8 cellular contexts compared by ENCODE assay signal in the genomic region with DNA sequence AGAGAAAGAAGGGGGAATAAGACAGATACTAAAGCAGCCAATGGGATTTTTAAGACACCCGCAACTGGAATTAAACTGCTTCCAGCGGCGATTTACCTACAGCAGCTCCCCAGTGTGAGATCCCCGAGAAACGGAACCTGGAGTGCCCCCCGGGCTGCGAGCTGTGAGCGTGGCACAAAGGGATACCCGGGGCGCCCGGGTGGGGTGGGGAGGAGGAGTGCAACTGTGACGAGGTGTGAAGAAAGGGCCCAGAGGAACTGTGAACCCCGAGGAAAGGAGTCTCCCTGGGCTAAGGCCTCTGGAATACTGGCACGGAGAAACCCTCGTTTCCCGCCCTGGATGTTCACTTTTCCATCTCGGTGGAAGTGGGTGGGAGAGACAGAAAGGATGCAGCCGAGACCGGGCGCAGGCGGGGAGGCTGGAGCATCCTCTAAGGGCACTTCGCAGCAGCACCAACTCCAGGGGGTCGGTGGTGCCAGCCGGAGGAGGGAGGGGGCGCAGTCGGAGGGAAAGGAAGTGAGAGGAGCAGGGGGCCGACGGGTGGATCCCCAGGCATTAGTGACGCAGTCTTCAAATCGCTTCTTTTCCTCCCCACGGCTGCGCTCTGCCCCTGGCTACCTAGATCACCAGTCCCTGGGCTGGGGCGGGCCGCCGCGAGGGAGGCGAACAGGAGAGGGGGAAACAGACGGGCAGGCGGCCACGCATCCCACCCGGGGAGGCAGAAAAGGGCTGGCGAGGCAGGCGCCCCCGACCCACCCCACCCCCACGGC. TPM values are rescaled to one million over a fixed set of nuclear protein-coding genes. Genes with fewer than 3 reads are reported as not detected.
A peak's percentile ranks its signal among the peaks of the same experiment; 100 is the strongest.
DNase-seq lines count a peak whose midpoint lies in the region; ATAC-seq, FAIRE-seq and TF ChIP-seq lines count a peak whose summit lies in the region.
"Not testable (repeated sequence)": the region's sequence is repeated elsewhere in the genome, so short reads cannot be mapped to it uniquely, and the experiment has no call there.

No MANE protein-coding gene starts in this region.

- peak; percentile 19 for DNase-seq in activated B cell treated with CpG ODN at 0.5 μM for 24 hours
- DNase-seq in activated naive CD8-positive, alpha-beta T cell treated with anti-CD3 and anti-CD28 coated beads, Interleukin-2, amount 10 ng/mL, durations not matched to agents 7 days and 5 days; Right ventricle myocardium superior; right lobe of liver; upper lobe of right lung: not testable (repeated sequence)
- DNase-seq in pancreas, result peak in 1 of 6 donors; percentile 21

- TF ChIP-seq POLR2A in right lobe of liver (IDR thresholded peaks at IDR 0.05), result not testable (repeated sequence)

- not testable (repeated sequence) for TF ChIP-seq CTCF in activated B cell treated with CpG ODN at 0.5 μM for 24 hours (IDR thresholded peaks at IDR 0.05); right lobe of liver (IDR thresholded peaks at IDR 0.05); pancreas (IDR thresholded peaks at IDR 0.05); upper lobe of right lung (IDR thresholded peaks at IDR 0.05)

- not testable (repeated sequence) for H3K4me3 ChIP-seq in right lobe of liver, pancreas, upper lobe of right lung

- intact Hi-C loops in activated B cell treated with CpG ODN at 0.5 μM for 24 hours (cut with micrococcal nuclease); Right ventricle myocardium superior (cut with DNase I); right lobe of liver (cut with DNase I); pancreas (cut with DNase I); upper lobe of right lung (cut with DNase I): not testable (repeated sequence)

- POLR2A ChIA-PET in activated B cell treated with CpG ODN at 0.5 μM for 24 hours (lab: Charles Lee); activated naive CD8-positive, alpha-beta T cell treated with anti-CD3 and anti-CD28 coated beads, Interleukin-2, amount 10 ng/mL, durations not matched to agents 7 days and 5 days (lab: Charles Lee): not testable (repeated sequence)

- H3K27ac ChIP-seq in right lobe of liver, pancreas, upper lobe of right lung: not testable (repeated sequence)

- H3K27me3 Mint-ChIP-seq in activated B cell treated with CpG ODN at 0.5 μM for 24 hours; activated naive CD8-positive, alpha-beta T cell treated with anti-CD3 and anti-CD28 coated beads, Interleukin-2, amount 10 ng/mL, durations not matched to agents 7 days and 5 days: not testable (repeated sequence)

- not testable (repeated sequence) for H3K36me3 ChIP-seq in right lobe of liver, pancreas, upper lobe of right lung

- not testable (repeated sequence) for H3K36me3 Mint-ChIP-seq in activated B cell treated with CpG ODN at 0.5 μM for 24 hours (ENCODE audit: low read depth); activated naive CD8-positive, alpha-beta T cell treated with anti-CD3 and anti-CD28 coated beads, Interleukin-2, amount 10 ng/mL, durations not matched to agents 7 days and 5 days

- H3K4me1 Mint-ChIP-seq in activated B cell treated with CpG ODN at 0.5 μM for 24 hours; activated naive CD8-positive, alpha-beta T cell treated with anti-CD3 and anti-CD28 coated beads, Interleukin-2, amount 10 ng/mL, durations not matched to agents 7 days and 5 days: not testable (repeated sequence)

- not testable (repeated sequence) for H3K27me3 ChIP-seq in right lobe of liver, pancreas, upper lobe of right lung

- not testable (repeated sequence) for H3K9me3 ChIP-seq in right lobe of liver, pancreas, upper lobe of right lung

- not testable (repeated sequence) for H3K4me1 ChIP-seq in right lobe of liver, pancreas, upper lobe of right lung

- no CpG with 5 or more reads among the region's 45 CpGs for WGBS in right lobe of liver (ENCODE audit: insufficient coverage, low coverage, low lambda C conversion rate, missing lambda C conversion rate)
- 2 to 18% methylated on average over 10 to 20 of the region's 45 CpGs for WGBS in pancreas, 2 donors

- H3K27ac Mint-ChIP-seq in activated B cell treated with CpG ODN at 0.5 μM for 24 hours; activated naive CD8-positive, alpha-beta T cell treated with anti-CD3 and anti-CD28 coated beads, Interleukin-2, amount 10 ng/mL, durations not matched to agents 7 days and 5 days: not testable (repeated sequence)

- not testable (repeated sequence) for FAIRE-seq in pancreas (lab: Jason Lieb, UNC)

- CTCF ChIA-PET in activated B cell treated with CpG ODN at 0.5 μM for 24 hours (lab: Charles Lee), result not testable (repeated sequence)

- ATAC-seq in GM19025 (IDR thresholded peaks at IDR 0.05; ENCODE audit: low read depth, unreplicated experiment), result peak; percentile 37
- ATAC-seq in HG02798 (IDR thresholded peaks at IDR 0.05; ENCODE audit: poor library complexity, unreplicated experiment), result peak; percentile 31
- ATAC-seq in activated B cell treated with CpG ODN at 0.5 μM for 24 hours (ENCODE audit: low read depth), result peak; percentile 81
- peak; percentile 18 for ATAC-seq in activated naive CD8-positive, alpha-beta T cell treated with anti-CD3 and anti-CD28 coated beads, Interleukin-2, amount 10 ng/mL, durations not matched to agents 7 days and 5 days (ENCODE audit: low read depth)
- ATAC-seq in Right ventricle myocardium superior (ENCODE audit: poor library complexity), result peak; percentile 34
- peak; percentile 20 to 47 (median 38) for ATAC-seq in right lobe of liver
- ATAC-seq in pancreas, result peak; percentile 17 to 61 (median 57)
- ATAC-seq in upper lobe of right lung, result peak; percentile 56

- H3K4me3 Mint-ChIP-seq in activated B cell treated with CpG ODN at 0.5 μM for 24 hours; activated naive CD8-positive, alpha-beta T cell treated with anti-CD3 and anti-CD28 coated beads, Interleukin-2, amount 10 ng/mL, durations not matched to agents 7 days and 5 days: not testable (repeated sequence)

- not testable (repeated sequence) for H3K9me3 Mint-ChIP-seq in activated B cell treated with CpG ODN at 0.5 μM for 24 hours; activated naive CD8-positive, alpha-beta T cell treated with anti-CD3 and anti-CD28 coated beads, Interleukin-2, amount 10 ng/mL, durations not matched to agents 7 days and 5 days

RNA-seq across cellular contexts. Expression of a gene that starts 33.0 kb away (rescaled TPM):
- total RNA-seq in activated B cell treated with CpG ODN at 0.5 μM for 24 hours, result 18.4 and 28.3 TPM in 2 replicates
- 10 to 100 TPM in 1 of 2 experiments, 1 to 10 TPM in 1; 6.3 to 15.5 TPM for total RNA-seq in activated naive CD8-positive, alpha-beta T cell treated with anti-CD3 and anti-CD28 coated beads, Interleukin-2, amount 10 ng/mL, durations not matched to agents 7 days and 5 days
- total RNA-seq in Right ventricle myocardium superior, result 5.8 TPM
- 10 to 100 TPM in 3 of 6 experiments, 1 to 10 TPM in 3; 7.1 to 19.1 (median 10.5) TPM for total RNA-seq in right lobe of liver
- total RNA-seq in pancreas, result 10 to 100 TPM in 3 of 6 donors, 1 to 10 TPM in 3; 7.2 to 30.2 (median 15.9) TPM
- polyA plus RNA-seq in pancreas, result 10 to 100 TPM in 1 of 2 donors, 1 to 10 TPM in 1; 9.3 to 14.7 TPM
- total RNA-seq in upper lobe of right lung, result 15.1 TPM

Comparison
In these comparisons a context has a peak if more than half of its experiments do, and no peak if none do; other contexts are left out.
1. ATAC-seq: peak in every context shown above with its lines; median percentile 81 in activated B cell treated with CpG ODN at 0.5 μM for 24 hours; 57 in pancreas; 56 in upper lobe of right lung; 38 in right lobe of liver; 37 in GM19025; 34 in Right ventricle myocardium superior; 31 in HG02798; 18 in activated naive CD8-positive, alpha-beta T cell treated with anti-CD3 and anti-CD28 coated beads, Interleukin-2, amount 10 ng/mL, durations not matched to agents 7 days and 5 days.